Comparison of ENCODE assay signal across 8 cellular contexts in the genomic region with DNA sequence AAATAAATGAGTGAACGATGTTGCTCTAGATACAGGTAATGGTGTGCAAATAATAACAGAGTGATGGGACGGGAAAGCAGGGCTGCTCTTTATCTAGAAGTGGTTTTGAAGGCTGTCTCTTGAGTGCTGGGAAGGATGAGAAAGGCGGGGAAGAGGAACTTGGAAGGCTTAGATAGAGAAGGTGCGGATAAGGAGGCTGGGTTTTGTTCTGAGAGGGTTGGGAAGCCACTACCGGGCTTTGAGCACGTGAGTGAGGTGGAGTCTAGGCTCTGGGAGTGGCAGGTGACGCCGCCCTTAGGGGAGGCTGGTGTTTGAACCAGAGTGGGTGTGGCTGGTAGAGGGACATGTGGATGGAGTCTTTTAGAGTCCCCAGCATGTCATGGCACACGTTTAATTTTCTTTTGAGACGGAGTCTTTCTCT. TPM values are rescaled to one million over a fixed set of nuclear protein-coding genes. Genes with fewer than 3 reads are reported as not detected.
A peak's percentile ranks its signal among the peaks of the same experiment; 100 is the strongest.
DNase-seq lines count a peak whose midpoint lies in the region; ATAC-seq and TF ChIP-seq lines count a peak whose summit lies in the region.

No MANE protein-coding gene starts in this region.

- H3K27me3 Mint-ChIP-seq in nephron progenitor cell (ENCODE audit: low read depth, poor library complexity) = no peaks in the 10 kb centered on the region
- H3K27me3 Mint-ChIP-seq in stimulated activated naive CD8-positive, alpha-beta T cell treated with anti-CD3 and anti-CD28 coated beads, Interleukin-15, amount 100 ng/mL, for 72 hours = no peaks in the 10 kb centered on the region

- DNase-seq in left cardiac atrium (peak; percentile 60), left ventricle myocardium superior (no peak), HuH-7 (ENCODE audit: low spot score) (peak; percentile 90), OCI-M2 (lab: John Stamatoyannopoulos, UW; ENCODE audit: unreplicated experiment) (peak; percentile 74), activated T-cell treated with anti-CD3 and anti-CD28 coated beads for 24 hours (ENCODE audit: low read depth) (peak; percentile 75), nephron progenitor cell (peak; percentile 38)
- DNase-seq in stimulated activated naive CD8-positive, alpha-beta T cell treated with anti-CD3 and anti-CD28 coated beads, Interleukin-15, amount 100 ng/mL, for 72 hours = peak; percentile 48 to 72

- H3K4me1 ChIP-seq in esophagus (ENCODE audit: control insufficient read depth in 2 of 2, insufficient read depth in 2 of 2, low read length in 1 of 2) = peaks cover 0 to 3% of the 10 kb centered on the region in 2 donors

- no peaks in the 10 kb centered on the region for H3K27me3 ChIP-seq in esophagus (ENCODE audit: control insufficient read depth in 1 of 2, insufficient read depth in 2 of 2, low read length in 2 of 2)

- H3K27ac Mint-ChIP-seq in nephron progenitor cell = peak overlapping the region; percentile 75
- H3K27ac Mint-ChIP-seq in stimulated activated naive CD8-positive, alpha-beta T cell treated with anti-CD3 and anti-CD28 coated beads, Interleukin-15, amount 100 ng/mL, for 72 hours = peak overlapping the region; percentile 22 to 94

- H3K27ac ChIP-seq in esophagus (ENCODE audit: low read depth in 2 of 2, low read length in 1 of 2) = peak overlapping the region; percentile 86 to 96

- no peaks in the 10 kb centered on the region for H3K9me3 ChIP-seq in esophagus (ENCODE audit: control insufficient read depth in 2 of 2, insufficient read depth in 1 of 2, low read depth in 1 of 2, low read length in 1 of 2)

- peaks cover 0 to 4% of the 10 kb centered on the region in 2 donors for H3K36me3 ChIP-seq in esophagus (ENCODE audit: control insufficient read depth in 2 of 2, insufficient read depth in 2 of 2, low read length in 1 of 2)

- no peak for TF ChIP-seq CTCF in nephron progenitor cell (IDR thresholded peaks at IDR 0.05)

- H3K9me3 Mint-ChIP-seq in nephron progenitor cell = peaks cover 29% of the 10 kb centered on the region
- H3K9me3 Mint-ChIP-seq in stimulated activated naive CD8-positive, alpha-beta T cell treated with anti-CD3 and anti-CD28 coated beads, Interleukin-15, amount 100 ng/mL, for 72 hours = no peaks in the 10 kb centered on the region

- intact Hi-C loops in left cardiac atrium (cut with DNase I) (no loop called here), left ventricle myocardium superior (cut with micrococcal nuclease) (no loop called here)

- ATAC-seq in left cardiac atrium = peak in 1 of 2 donors; percentile 54
- ATAC-seq in left ventricle myocardium superior = no peak
- ATAC-seq in stimulated activated naive CD8-positive, alpha-beta T cell treated with anti-CD3 and anti-CD28 coated beads, Interleukin-15, amount 100 ng/mL, for 72 hours = peak; percentile 69

- H3K4me1 Mint-ChIP-seq in nephron progenitor cell = peaks cover 23% of the 10 kb centered on the region
- peaks cover 32% of the 10 kb centered on the region for H3K4me1 Mint-ChIP-seq in stimulated activated naive CD8-positive, alpha-beta T cell treated with anti-CD3 and anti-CD28 coated beads, Interleukin-15, amount 100 ng/mL, for 72 hours

- H3K4me3 Mint-ChIP-seq in nephron progenitor cell = peak overlapping the region; percentile 89
- H3K4me3 Mint-ChIP-seq in stimulated activated naive CD8-positive, alpha-beta T cell treated with anti-CD3 and anti-CD28 coated beads, Interleukin-15, amount 100 ng/mL, for 72 hours = peak overlapping the region; percentile 85 to 90

- H3K4me3 ChIP-seq in esophagus (ENCODE audit: low read depth in 1 of 2, low read length in 2 of 2) = peak overlapping the region in 1 of 2 donors; percentile 67

- WGBS in esophagus, 2 donors = 7 to 8% methylated on average over 10 of the region's 10 CpGs

- peaks cover 52% of the 10 kb centered on the region for H3K36me3 Mint-ChIP-seq in nephron progenitor cell (ENCODE audit: low read depth)

RNA-seq across cellular contexts. Expression of gene ARMC6, which starts 0.8 kb away (rescaled TPM):
- 10 to 100 TPM; 12.9 to 16.9 TPM for total RNA-seq in left cardiac atrium
- total RNA-seq in left ventricle myocardium superior = 12.2 TPM
- 10 to 100 TPM; 18.2 to 22.1 TPM for polyA plus RNA-seq in esophagus

RNA-seq across cellular contexts. Expression of gene SUGP2, which starts 0.9 kb away (rescaled TPM):
- total RNA-seq in left cardiac atrium (10 to 100 TPM; 59.7 to 63.7 TPM), left ventricle myocardium superior (71.9 TPM)
- polyA plus RNA-seq in esophagus = 10 to 100 TPM; 22.8 to 46.7 TPM

RNA-seq across cellular contexts. Expression of gene SLC25A42, which starts 29.6 kb away (rescaled TPM):
- total RNA-seq in left cardiac atrium = 10 to 100 TPM; 13.9 to 15.2 TPM
- total RNA-seq in left ventricle myocardium superior = 29.5 TPM
- 1 to 10 TPM; 4.1 to 4.2 TPM for polyA plus RNA-seq in esophagus
